Comparison of ENCODE assay signal across 2 cellular contexts in genomic region chr3:103319912-103320311, GRCh38.
TF ChIP-seq lines count a peak whose summit lies in the region.

No MANE protein-coding gene starts in this region.

TF ChIP-seq in Ishikawa, 13 proteins besides CTCF, POLR2A, EP300 and RAD21:
- TF ChIP-seq TEAD4 (IDR thresholded peaks at IDR 0.05) (peak; percentile 47; the same call in 1 of the 2 replicates), EGR1 (IDR thresholded peaks at IDR 0.05) (no peak), FOXM1 (IDR thresholded peaks at IDR 0.05; ENCODE audit: borderline replicate concordance, low read depth) (no peak)

TF ChIP-seq in H1, 55 proteins besides CTCF, POLR2A, EP300 and RAD21:
- TF ChIP-seq EGR1 (IDR thresholded peaks at IDR 0.05; ENCODE audit: borderline replicate concordance, low read depth, low read length) (no peak), TEAD4 (IDR thresholded peaks at IDR 0.05; ENCODE audit: low read depth, low read length) (peak; percentile 90)
TF ChIP-seq in H1: peak in this region for 1.
